In the genomic region with DNA sequence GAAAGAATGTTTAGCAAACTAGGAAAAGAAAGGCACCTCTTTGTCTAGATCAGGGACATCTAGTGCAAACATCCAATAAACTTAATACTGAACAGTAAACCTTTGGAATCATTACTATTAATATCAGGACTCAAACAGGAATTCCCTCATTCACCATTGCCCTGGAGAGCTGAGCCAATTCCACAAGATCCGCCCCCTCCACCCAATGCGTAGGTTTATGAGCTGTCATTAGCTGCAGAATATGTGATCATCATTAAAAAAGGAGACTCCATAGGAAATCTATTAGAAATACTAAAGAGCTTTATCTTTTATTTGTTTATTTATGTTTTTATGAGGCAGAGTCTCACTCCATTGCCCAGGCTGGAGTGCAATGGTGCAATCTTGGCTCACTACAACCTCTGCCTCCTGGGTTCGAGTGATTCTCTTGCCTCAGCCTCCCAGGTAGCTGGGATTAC, we compare ENCODE assay signal across 1 cellular context.
A peak's percentile ranks its signal among the peaks of the same experiment; 100 is the strongest.
TF ChIP-seq lines count a peak whose summit lies in the region.

No MANE protein-coding gene starts in this region.

TF ChIP-seq in HEK293, 187 proteins besides CTCF, POLR2A, EP300 and RAD21 (continued from another document):
- TF ChIP-seq, protein P1, sequence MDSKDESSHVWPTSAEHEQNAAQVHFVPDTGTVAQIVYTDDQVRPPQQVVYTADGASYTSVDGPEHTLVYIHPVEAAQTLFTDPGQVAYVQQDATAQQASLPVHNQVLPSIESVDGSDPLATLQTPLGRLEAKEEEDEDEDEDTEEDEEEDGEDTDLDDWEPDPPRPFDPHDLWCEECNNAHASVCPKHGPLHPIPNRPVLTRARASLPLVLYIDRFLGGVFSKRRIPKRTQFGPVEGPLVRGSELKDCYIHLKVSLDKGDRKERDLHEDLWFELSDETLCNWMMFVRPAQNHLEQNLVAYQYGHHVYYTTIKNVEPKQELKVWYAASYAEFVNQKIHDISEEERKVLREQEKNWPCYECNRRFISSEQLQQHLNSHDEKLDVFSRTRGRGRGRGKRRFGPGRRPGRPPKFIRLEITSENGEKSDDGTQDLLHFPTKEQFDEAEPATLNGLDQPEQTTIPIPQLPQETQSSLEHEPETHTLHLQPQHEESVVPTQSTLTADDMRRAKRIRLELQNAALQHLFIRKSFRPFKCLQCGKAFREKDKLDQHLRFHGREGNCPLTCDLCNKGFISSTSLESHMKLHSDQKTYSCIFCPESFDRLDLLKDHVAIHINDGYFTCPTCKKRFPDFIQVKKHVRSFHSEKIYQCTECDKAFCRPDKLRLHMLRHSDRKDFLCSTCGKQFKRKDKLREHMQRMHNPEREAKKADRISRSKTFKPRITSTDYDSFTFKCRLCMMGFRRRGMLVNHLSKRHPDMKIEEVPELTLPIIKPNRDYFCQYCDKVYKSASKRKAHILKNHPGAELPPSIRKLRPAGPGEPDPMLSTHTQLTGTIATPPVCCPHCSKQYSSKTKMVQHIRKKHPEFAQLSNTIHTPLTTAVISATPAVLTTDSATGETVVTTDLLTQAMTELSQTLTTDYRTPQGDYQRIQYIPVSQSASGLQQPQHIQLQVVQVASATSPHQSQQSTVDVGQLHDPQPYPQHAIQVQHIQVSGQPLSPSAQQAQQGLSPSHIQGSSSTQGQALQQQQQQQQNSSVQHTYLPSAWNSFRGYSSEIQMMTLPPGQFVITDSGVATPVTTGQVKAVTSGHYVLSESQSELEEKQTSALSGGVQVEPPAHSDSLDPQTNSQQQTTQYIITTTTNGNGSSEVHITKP (tag by site-specific recombination; IDR thresholded peaks at IDR 0.05), result peak; percentile 23; the same call in 1 of the 2 replicates
- TF ChIP-seq KLF8 (tag by site-specific recombination; IDR thresholded peaks at IDR 0.05), result no peak
- TF ChIP-seq FEZF1 (tag by site-specific recombination; IDR thresholded peaks at IDR 0.05), result peak; percentile 71
- TF ChIP-seq ZNF223 (tag by site-specific recombination; IDR thresholded peaks at IDR 0.05), result no peak
- TF ChIP-seq ZNF433 (tag by site-specific recombination; IDR thresholded peaks at IDR 0.05; ENCODE audit: low read depth), result no peak
- peak; percentile 63 for TF ChIP-seq ZFHX2 (tag by site-specific recombination; conservative IDR thresholded peaks at IDR 0.05)
- TF ChIP-seq ZFP41 (tag by site-specific recombination; IDR thresholded peaks at IDR 0.05; ENCODE audit: borderline replicate concordance), result no peak
- TF ChIP-seq, protein P2, sequence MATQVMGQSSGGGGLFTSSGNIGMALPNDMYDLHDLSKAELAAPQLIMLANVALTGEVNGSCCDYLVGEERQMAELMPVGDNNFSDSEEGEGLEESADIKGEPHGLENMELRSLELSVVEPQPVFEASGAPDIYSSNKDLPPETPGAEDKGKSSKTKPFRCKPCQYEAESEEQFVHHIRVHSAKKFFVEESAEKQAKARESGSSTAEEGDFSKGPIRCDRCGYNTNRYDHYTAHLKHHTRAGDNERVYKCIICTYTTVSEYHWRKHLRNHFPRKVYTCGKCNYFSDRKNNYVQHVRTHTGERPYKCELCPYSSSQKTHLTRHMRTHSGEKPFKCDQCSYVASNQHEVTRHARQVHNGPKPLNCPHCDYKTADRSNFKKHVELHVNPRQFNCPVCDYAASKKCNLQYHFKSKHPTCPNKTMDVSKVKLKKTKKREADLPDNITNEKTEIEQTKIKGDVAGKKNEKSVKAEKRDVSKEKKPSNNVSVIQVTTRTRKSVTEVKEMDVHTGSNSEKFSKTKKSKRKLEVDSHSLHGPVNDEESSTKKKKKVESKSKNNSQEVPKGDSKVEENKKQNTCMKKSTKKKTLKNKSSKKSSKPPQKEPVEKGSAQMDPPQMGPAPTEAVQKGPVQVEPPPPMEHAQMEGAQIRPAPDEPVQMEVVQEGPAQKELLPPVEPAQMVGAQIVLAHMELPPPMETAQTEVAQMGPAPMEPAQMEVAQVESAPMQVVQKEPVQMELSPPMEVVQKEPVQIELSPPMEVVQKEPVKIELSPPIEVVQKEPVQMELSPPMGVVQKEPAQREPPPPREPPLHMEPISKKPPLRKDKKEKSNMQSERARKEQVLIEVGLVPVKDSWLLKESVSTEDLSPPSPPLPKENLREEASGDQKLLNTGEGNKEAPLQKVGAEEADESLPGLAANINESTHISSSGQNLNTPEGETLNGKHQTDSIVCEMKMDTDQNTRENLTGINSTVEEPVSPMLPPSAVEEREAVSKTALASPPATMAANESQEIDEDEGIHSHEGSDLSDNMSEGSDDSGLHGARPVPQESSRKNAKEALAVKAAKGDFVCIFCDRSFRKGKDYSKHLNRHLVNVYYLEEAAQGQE (tag by site-specific recombination; IDR thresholded peaks at IDR 0.05), result no peak
- TF ChIP-seq ZNF423 (tag by site-specific recombination; IDR thresholded peaks at IDR 0.05), result no peak
- no peak for TF ChIP-seq ZNF560 (tag by site-specific recombination; IDR thresholded peaks at IDR 0.05; ENCODE audit: borderline replicate concordance)
- TF ChIP-seq, protein P3, sequence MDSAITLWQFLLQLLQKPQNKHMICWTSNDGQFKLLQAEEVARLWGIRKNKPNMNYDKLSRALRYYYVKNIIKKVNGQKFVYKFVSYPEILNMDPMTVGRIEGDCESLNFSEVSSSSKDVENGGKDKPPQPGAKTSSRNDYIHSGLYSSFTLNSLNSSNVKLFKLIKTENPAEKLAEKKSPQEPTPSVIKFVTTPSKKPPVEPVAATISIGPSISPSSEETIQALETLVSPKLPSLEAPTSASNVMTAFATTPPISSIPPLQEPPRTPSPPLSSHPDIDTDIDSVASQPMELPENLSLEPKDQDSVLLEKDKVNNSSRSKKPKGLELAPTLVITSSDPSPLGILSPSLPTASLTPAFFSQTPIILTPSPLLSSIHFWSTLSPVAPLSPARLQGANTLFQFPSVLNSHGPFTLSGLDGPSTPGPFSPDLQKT (IDR thresholded peaks at IDR 0.05; ENCODE audit: borderline replicate concordance, low read depth, low read length), result no peak
- 0 out of 2 replicates have a peak, but pooled peaks have one; percentile 25 for TF ChIP-seq TCF7L2 (IDR thresholded peaks at IDR 0.05; ENCODE audit: borderline replicate concordance, low read depth, low read length)
- TF ChIP-seq ZNF548 (tag by site-specific recombination; IDR thresholded peaks at IDR 0.05), result no peak
- TF ChIP-seq TRIM28 (IDR thresholded peaks at IDR 0.05; ENCODE audit: borderline replicate concordance, low read length), result 0 out of 2 replicates have a peak, but pooled peaks have one; percentile 25
- TF ChIP-seq SCRT2 (tag by site-specific recombination; IDR thresholded peaks at IDR 0.05), result no peak
- TF ChIP-seq SP7 (tag by site-specific recombination; IDR thresholded peaks at IDR 0.05), result peak; percentile 74
- TF ChIP-seq, protein P4, sequence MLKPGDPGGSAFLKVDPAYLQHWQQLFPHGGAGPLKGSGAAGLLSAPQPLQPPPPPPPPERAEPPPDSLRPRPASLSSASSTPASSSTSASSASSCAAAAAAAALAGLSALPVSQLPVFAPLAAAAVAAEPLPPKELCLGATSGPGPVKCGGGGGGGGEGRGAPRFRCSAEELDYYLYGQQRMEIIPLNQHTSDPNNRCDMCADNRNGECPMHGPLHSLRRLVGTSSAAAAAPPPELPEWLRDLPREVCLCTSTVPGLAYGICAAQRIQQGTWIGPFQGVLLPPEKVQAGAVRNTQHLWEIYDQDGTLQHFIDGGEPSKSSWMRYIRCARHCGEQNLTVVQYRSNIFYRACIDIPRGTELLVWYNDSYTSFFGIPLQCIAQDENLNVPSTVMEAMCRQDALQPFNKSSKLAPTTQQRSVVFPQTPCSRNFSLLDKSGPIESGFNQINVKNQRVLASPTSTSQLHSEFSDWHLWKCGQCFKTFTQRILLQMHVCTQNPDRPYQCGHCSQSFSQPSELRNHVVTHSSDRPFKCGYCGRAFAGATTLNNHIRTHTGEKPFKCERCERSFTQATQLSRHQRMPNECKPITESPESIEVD (tag by site-specific recombination; IDR thresholded peaks at IDR 0.05), result peak; percentile 91
- 0 out of 2 replicates have a peak, but pooled peaks have one; percentile 47 for TF ChIP-seq KLF1 (tag by site-specific recombination; IDR thresholded peaks at IDR 0.05)
- peak; percentile 60; the same call in 1 of the 2 replicates for TF ChIP-seq GLIS1 (tag by site-specific recombination; IDR thresholded peaks at IDR 0.05)
- TF ChIP-seq ZNF843 (tag by site-specific recombination; IDR thresholded peaks at IDR 0.05), result no peak
- TF ChIP-seq ZNF530 (tag by site-specific recombination; IDR thresholded peaks at IDR 0.05; ENCODE audit: low read depth), result no peak
- TF ChIP-seq ZNF660 (tag by site-specific recombination; IDR thresholded peaks at IDR 0.05), result no peak
- TF ChIP-seq ZNF121 (tag by site-specific recombination; IDR thresholded peaks at IDR 0.05), result peak; percentile 88
